Comparison of ENCODE assay signal across 17 cellular contexts in genomic region chr18:46160050-46160798, GRCh38. TPM values are rescaled to one million over a fixed set of nuclear protein-coding genes. Genes with fewer than 3 reads are reported as not detected.
DNase-seq lines count a peak whose midpoint lies in the region; ATAC-seq and TF ChIP-seq lines count a peak whose summit lies in the region.
"Had no signal": no experiment of that assay in that cellular context is flagged by ENCODE, and none has a peak within 500 bp of the region (broad histone marks: within the 10 kb centered on the region; RNA-seq: fewer than 3 reads in every experiment).

No MANE protein-coding gene starts in this region.

- peaks cover 34% of the 10 kb centered on the region for H3K4me1 Mint-ChIP-seq in activated CD4-positive, alpha-beta T cell treated with anti-CD3 and anti-CD28 coated beads for 36 hours

- peaks cover 55% of the 10 kb centered on the region for H3K4me1 ChIP-seq in PC-9 (replicated peaks; ENCODE audit: insufficient read depth)
- peaks cover 20% of the 10 kb centered on the region for H3K4me1 ChIP-seq in osteoblast (ENCODE audit: insufficient read depth, low read length)

- H3K27me3 ChIP-seq in PC-9 (ENCODE audit: insufficient read depth, low read depth) = no peaks in the 10 kb centered on the region
- H3K27me3 ChIP-seq in brain microvascular endothelial cell (replicated peaks) = no peaks in the 10 kb centered on the region
- no peaks in the 10 kb centered on the region for H3K27me3 ChIP-seq in osteoblast (ENCODE audit: insufficient read depth, low read length)
- H3K27me3 ChIP-seq: cardiac muscle cell had no signal

- H3K36me3 Mint-ChIP-seq in activated CD4-positive, alpha-beta T cell treated with anti-CD3 and anti-CD28 coated beads for 36 hours (ENCODE audit: low read depth) = no peaks in the 10 kb centered on the region

- H3K27ac Mint-ChIP-seq in activated CD4-positive, alpha-beta T cell treated with anti-CD3 and anti-CD28 coated beads for 36 hours = peak overlapping the region; percentile 0

- H3K4me3 Mint-ChIP-seq in activated CD4-positive, alpha-beta T cell treated with anti-CD3 and anti-CD28 coated beads for 36 hours = no peak overlapping the region

- no peaks in the 10 kb centered on the region for H3K9me3 Mint-ChIP-seq in activated CD4-positive, alpha-beta T cell treated with anti-CD3 and anti-CD28 coated beads for 36 hours (ENCODE audit: low read depth)

- H3K4me2 ChIP-seq in PC-9 (peak overlapping the region; percentile 32), osteoblast (ENCODE audit: insufficient read depth, low read length) (no peak overlapping the region)
- H3K4me2 ChIP-seq: smooth muscle cell had no signal

- H2AFZ ChIP-seq in PC-9 (no peak overlapping the region), osteoblast (ENCODE audit: low read length) (no peak overlapping the region)

- CTCF ChIA-PET in activated CD4-positive, alpha-beta T cell treated with anti-CD3 and anti-CD28 coated beads for 36 hours (lab: Charles Lee) = interaction anchor here (0.6 to 4.4 kb wide), 3 partner anchors 13 to 498 kb away, joined by 3 to 27 read pairs (median 9); a partner anchor contains a TSS
- CTCF ChIA-PET in PC-9 (lab: Charles Lee) = interaction anchor here (2.8 kb wide), 1 partner anchor 13 kb away, joined by 15 read pairs; a partner anchor contains a TSS

- ATAC-seq in activated CD4-positive, alpha-beta T cell treated with anti-CD3 and anti-CD28 coated beads for 36 hours = no peak
- ATAC-seq in HG03342 (IDR thresholded peaks at IDR 0.05; ENCODE audit: unreplicated experiment) (no peak), GM21515 (IDR thresholded peaks at IDR 0.05; ENCODE audit: unreplicated experiment) (no peak), HG03108 (IDR thresholded peaks at IDR 0.05; ENCODE audit: unreplicated experiment) (no peak)
- ATAC-seq: stimulated activated naive CD8-positive, alpha-beta T cell treated with anti-CD3 and anti-CD28 coated beads, Interleukin-15, Interleukin-2, amounts not matched to agents 100 U/mL and 50 U/mL, for 24 hours had no signal

- peaks cover 35% of the 10 kb centered on the region for H3F3A ChIP-seq in PC-9 (ENCODE audit: insufficient read depth, low read depth)

- no peaks in the 10 kb centered on the region for H3K79me2 ChIP-seq in PC-9 (ENCODE audit: low read depth)
- H3K79me2 ChIP-seq in osteoblast (ENCODE audit: insufficient read depth, low read length) = no peaks in the 10 kb centered on the region

- POLR2A ChIA-PET in activated CD4-positive, alpha-beta T cell treated with anti-CD3 and anti-CD28 coated beads for 36 hours (lab: Charles Lee) = no interaction called here
- POLR2A ChIA-PET in PC-9 (lab: Charles Lee; ENCODE audit: unreplicated experiment) = no interaction called here

- no peaks in the 10 kb centered on the region for H3K27me3 Mint-ChIP-seq in activated CD4-positive, alpha-beta T cell treated with anti-CD3 and anti-CD28 coated beads for 36 hours

- H3K9me3 ChIP-seq in PC-9 (ENCODE audit: insufficient read depth, low read depth) (no peaks in the 10 kb centered on the region), osteoblast (ENCODE audit: low read depth, low read length) (no peaks in the 10 kb centered on the region)

- DNase-seq in activated CD4-positive, alpha-beta T cell treated with anti-CD3 and anti-CD28 coated beads for 36 hours = no peak
- DNase-seq in activated CD4-positive, alpha-beta T cell treated with anti-CD3 and anti-CD28 coated beads for 48 hours = no peak
- DNase-seq in PC-9 = peak in 1 of 2 experiments; percentile 77
- peak; percentile 37 for DNase-seq in brain microvascular endothelial cell
- DNase-seq in osteoblast (ENCODE audit: insufficient read length, low spot score, missing footprints) = peak; percentile 85
- DNase-seq: activated CD4-positive, alpha-beta T cell treated with anti-CD3 and anti-CD28 coated beads, Interleukin-2, amount 50 U/mL, for 1 hour; effector CD8-positive, alpha-beta T cell; foreskin fibroblast; midbrain; NCI-H1417 treated with DMSO at 0.1 percent for 48 hours; NCI-H345; stimulated activated naive CD8-positive, alpha-beta T cell treated with anti-CD3 and anti-CD28 coated beads, Interleukin-15, Interleukin-2, amounts not matched to agents 100 U/mL and 50 U/mL, for 24 hours had no signal

- TF ChIP-seq CTCF in PC-9 (conservative IDR thresholded peaks at IDR 0.05) = no peak
- TF ChIP-seq CTCF in brain microvascular endothelial cell (IDR thresholded peaks at IDR 0.05; ENCODE audit: low read depth, low read length, missing control alignments) = no peak
- TF ChIP-seq CTCF in osteoblast (IDR thresholded peaks at IDR 0.05; ENCODE audit: extremely low read depth, low read depth, low read length) = no peak

- no TSS peak for BruUV-seq in PC-9 (replicated peaks; lab: Mats Ljungman, UMichigan)

- H4K20me1 ChIP-seq in PC-9 (ENCODE audit: insufficient read depth) (no peaks in the 10 kb centered on the region), osteoblast (ENCODE audit: insufficient read depth, low read length) (no peaks in the 10 kb centered on the region)

- intact Hi-C loops in activated CD4-positive, alpha-beta T cell treated with anti-CD3 and anti-CD28 coated beads for 36 hours (cut with DNase I, micrococcal nuclease) = no loop called here
- intact Hi-C loops in PC-9 (cut with micrococcal nuclease; ENCODE audit: unreplicated experiment) = no loop called here

- in situ Hi-C loops in brain microvascular endothelial cell (cut with HindIII; ENCODE audit: low pct_ligation_motif_present, low sequenced_read_pairs) = loop anchor here (25.0 kb wide), 1 partner anchor 502 kb away; the partner anchor contains the start of gene LOXHD1

- H3K9me2 ChIP-seq in PC-9 (ENCODE audit: insufficient read depth) = no peaks in the 10 kb centered on the region

- no peak overlapping the region for H3K4me3 ChIP-seq in PC-9
- no peak overlapping the region for H3K4me3 ChIP-seq in brain microvascular endothelial cell (ENCODE audit: low read depth, low read length)
- H3K4me3 ChIP-seq in osteoblast (ENCODE audit: insufficient read depth, low read length) = no peak overlapping the region
- H3K4me3 ChIP-seq: cardiac muscle cell, smooth muscle cell had no signal

- H3K27ac ChIP-seq in PC-9 = peak overlapping the region; percentile 56
- no peak overlapping the region for H3K27ac ChIP-seq in brain microvascular endothelial cell
- no peak overlapping the region for H3K27ac ChIP-seq in osteoblast (ENCODE audit: low read depth, low read length)
- H3K27ac ChIP-seq: cardiac muscle cell had no signal

- no peaks in the 10 kb centered on the region for H3K36me3 ChIP-seq in PC-9 (ENCODE audit: low read depth)
- H3K36me3 ChIP-seq in brain microvascular endothelial cell (replicated peaks) = no peaks in the 10 kb centered on the region
- no peaks in the 10 kb centered on the region for H3K36me3 ChIP-seq in osteoblast (ENCODE audit: insufficient read depth, low read length)
- H3K36me3 ChIP-seq: cardiac muscle cell had no signal

RNA-seq across cellular contexts. Expression of gene HAUS1, which starts 56.0 kb away (rescaled TPM):
- 10 to 100 TPM; 62.2 to 79.9 TPM for total RNA-seq in activated CD4-positive, alpha-beta T cell treated with anti-CD3 and anti-CD28 coated beads for 36 hours
- total RNA-seq in PC-9 (2021) = 25.3 and 33.3 TPM in 2 replicates
- 31.8 and 40.9 TPM in 2 replicates for total RNA-seq in osteoblast

Comparison
In these comparisons a context has a peak if more than half of its experiments do, and no peak if none do; other contexts are left out.
1. DNase-seq: peak in brain microvascular endothelial cell (single experiment) and osteoblast (single experiment); none in activated CD4-positive, alpha-beta T cell treated with anti-CD3 and anti-CD28 coated beads for 36 hours (single experiment) and activated CD4-positive, alpha-beta T cell treated with anti-CD3 and anti-CD28 coated beads for 48 hours (single experiment).